In the genomic region with DNA sequence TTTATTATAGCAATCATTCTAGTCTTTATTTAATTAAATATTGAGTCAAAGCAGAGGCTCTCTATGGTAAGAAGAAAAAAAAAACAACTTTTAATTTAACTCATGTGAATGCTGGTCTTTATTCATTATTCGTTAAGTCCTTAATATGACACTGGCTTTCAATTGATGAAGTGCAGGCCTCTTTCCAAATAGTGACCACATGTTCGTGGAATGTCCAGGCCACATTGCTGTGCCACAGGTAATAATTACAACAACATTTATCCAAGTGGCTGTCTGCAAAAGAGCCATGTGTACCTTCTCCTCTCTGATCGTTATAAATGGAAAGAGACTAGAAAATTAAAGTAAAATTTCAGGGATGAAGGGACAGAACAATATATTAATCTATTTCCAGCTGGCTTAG, we compare ENCODE assay signal across 16 cellular contexts.
"Had no signal": no experiment of that assay in that cellular context is flagged by ENCODE, and none has a peak within 500 bp of the region (broad histone marks: within the 10 kb centered on the region; RNA-seq: fewer than 3 reads in every experiment).

No MANE protein-coding gene starts in this region.

- H3K4me3 ChIP-seq: MG63, SJSA1 had no signal

- H3K36me3 ChIP-seq: MG63, SJSA1 had no signal

- DNase-seq: KBM-7, MG63, NCI-H1092 treated with DMSO at 0.1 percent for 48 hours, NCI-H1436, NCI-H187, NCI-H2029, NCI-H2081 treated with DMSO at 0.1 percent for 48 hours, NCI-H2171 treated with DMSO at 0.1 percent for 48 hours, NCI-H345, NCI-H524, NCI-H526 treated with DMSO at 0.1 percent for 48 hours, NCI-H774, Right ventricle myocardium superior, RPMI8226, SIG-M5 had no signal

- H3K27me3 ChIP-seq: MG63, SJSA1 had no signal

- H3K9me3 ChIP-seq: MG63, SJSA1 had no signal

- H3K4me1 ChIP-seq: SJSA1 had no signal
